ENCODE assay signal across 27 cellular contexts in genomic region chrX:79477691-79478090, GRCh38.
DNase-seq lines count a peak whose midpoint lies in the region; ATAC-seq, FAIRE-seq and TF ChIP-seq lines count a peak whose summit lies in the region.
"Had no signal": no experiment of that assay in that cellular context is flagged by ENCODE, and none has a peak within 500 bp of the region (broad histone marks: within the 10 kb centered on the region; RNA-seq: fewer than 3 reads in every experiment).

No MANE protein-coding gene starts in this region.

- no peak for ATAC-seq in DND-41 (ENCODE audit: insufficient read depth, low read depth)
- ATAC-seq in RWPE2 (ENCODE audit: low read depth) = no peak
- ATAC-seq in activated T-cell treated with anti-CD3 and anti-CD28 coated beads, Interleukin-2, amount 50 U/mL, for 72 hours (replicated peaks in 1 of 2) = no peak
- no peak for ATAC-seq in gastrocnemius medialis
- no peak for ATAC-seq in HG03025 (IDR thresholded peaks at IDR 0.05; ENCODE audit: low FRiP score, unreplicated experiment)
- ATAC-seq: HepG2; left ventricle myocardium superior; stimulated activated naive CD8-positive, alpha-beta T cell treated with anti-CD3 and anti-CD28 coated beads, Interleukin-15, Interleukin-2, amounts not matched to agents 100 U/mL and 50 U/mL, for 24 hours; T-helper 17 cell had no signal

- no peak overlapping the region for H3K4me3 ChIP-seq in DND-41 (ENCODE audit: low read depth in 1 of 2, low read length in 2 of 2)
- no peak overlapping the region for H3K4me3 ChIP-seq in RWPE2 (ENCODE audit: severe bottlenecking)
- H3K4me3 ChIP-seq in gastrocnemius medialis = no peak overlapping the region
- H3K4me3 ChIP-seq: colonic mucosa had no signal

- no peaks in the 10 kb centered on the region for H3K9me3 ChIP-seq in DND-41 (ENCODE audit: insufficient read depth, low read length, severe bottlenecking)
- H3K9me3 ChIP-seq in RWPE2 (ENCODE audit: severe bottlenecking) = no peaks in the 10 kb centered on the region
- H3K9me3 ChIP-seq in gastrocnemius medialis = no peaks in the 10 kb centered on the region
- H3K9me3 ChIP-seq: colonic mucosa had no signal

- H3K27me3 ChIP-seq in DND-41 (ENCODE audit: insufficient read depth, low read length, poor library complexity) (no peaks in the 10 kb centered on the region), RWPE2 (ENCODE audit: insufficient read depth, poor library complexity, severe bottlenecking) (no peaks in the 10 kb centered on the region), gastrocnemius medialis (no peaks in the 10 kb centered on the region)

- no peaks in the 10 kb centered on the region for H3K4me1 Mint-ChIP-seq in activated T-cell treated with anti-CD3 and anti-CD28 coated beads, Interleukin-2, amount 50 U/mL, for 72 hours (ENCODE audit: low read depth)
- H3K4me1 Mint-ChIP-seq: CD8-positive, alpha-beta memory T cell; mesothelial cell of epicardium; naive B cell; T-helper 17 cell had no signal

- intact Hi-C loops in gastrocnemius medialis (cut with DNase I; ENCODE audit: low total_unique reads) = no loop called here

- H3K27ac Mint-ChIP-seq in activated T-cell treated with anti-CD3 and anti-CD28 coated beads, Interleukin-2, amount 50 U/mL, for 72 hours = no peak overlapping the region
- H3K27ac Mint-ChIP-seq: CD8-positive, alpha-beta memory T cell; mesothelial cell of epicardium; naive B cell; T-helper 17 cell had no signal

- H3K36me3 Mint-ChIP-seq in activated T-cell treated with anti-CD3 and anti-CD28 coated beads, Interleukin-2, amount 50 U/mL, for 72 hours (ENCODE audit: insufficient read depth in 2 of 2) = no peaks in the 10 kb centered on the region
- H3K36me3 Mint-ChIP-seq: CD8-positive, alpha-beta memory T cell; mesothelial cell of epicardium; naive B cell had no signal

- FAIRE-seq in frontal cortex (lab: Jason Lieb, UNC) = peak; percentile 10
- FAIRE-seq: G401.6, HepG2 had no signal

- H3K36me3 ChIP-seq in DND-41 (ENCODE audit: insufficient read depth, low read length) (no peaks in the 10 kb centered on the region), RWPE2 (ENCODE audit: low read depth) (no peaks in the 10 kb centered on the region), gastrocnemius medialis (no peaks in the 10 kb centered on the region)
- H3K36me3 ChIP-seq: colonic mucosa had no signal

- peak; percentile 23 for TF ChIP-seq CTCF in DND-41 (IDR thresholded peaks at IDR 0.05; ENCODE audit: borderline replicate concordance, extremely low read depth, low read length, poor library complexity, severe bottlenecking)
- peak; percentile 9 for TF ChIP-seq CTCF in RWPE2 (IDR thresholded peaks at IDR 0.05; ENCODE audit: poor library complexity, severe bottlenecking)
- TF ChIP-seq CTCF in gastrocnemius medialis (IDR thresholded peaks at IDR 0.05 in 4 of 5, conservative IDR thresholded peaks at IDR 0.05 in 1 of 5) = no peak

- no peaks in the 10 kb centered on the region for H3K79me2 ChIP-seq in DND-41 (ENCODE audit: insufficient read depth, low read length)

- no peak overlapping the region for H3K27ac ChIP-seq in DND-41 (ENCODE audit: low read length)
- H3K27ac ChIP-seq in RWPE2 (ENCODE audit: poor library complexity, severe bottlenecking) = no peak overlapping the region
- H3K27ac ChIP-seq in substantia nigra (ENCODE audit: low read depth, low read length, poor library complexity, severe bottlenecking) = no peak overlapping the region
- H3K27ac ChIP-seq in gastrocnemius medialis = no peak overlapping the region
- H3K27ac ChIP-seq: colonic mucosa had no signal

- H2AFZ ChIP-seq in DND-41 (ENCODE audit: low read depth, low read length) = no peak overlapping the region

- in situ Hi-C loops in gastrocnemius medialis (cut with MboI; ENCODE audit: low sequenced_read_pairs in 4 of 4) = no loop called here

- H3K4me2 ChIP-seq in DND-41 (ENCODE audit: insufficient read depth, low read length) = no peak overlapping the region

- DNase-seq in DND-41 (no peak), RWPE2 (ENCODE audit: low spot score) (no peak), frontal cortex (ENCODE audit: low spot score in 2 of 2) (no peak), renal cortical epithelial cell (ENCODE audit: low read depth) (peak; percentile 44), substantia nigra (lab: John Stamatoyannopoulos, UW) (no peak), gastrocnemius medialis (no peak)
- no peak for DNase-seq in activated T-cell treated with anti-CD3 and anti-CD28 coated beads, Interleukin-2, amount 50 U/mL, for 72 hours
- DNase-seq: activated gamma-delta T cell treated with Interleukin-2 at 50 U/mL for 16 hours; CD8-positive, alpha-beta memory T cell; colonic mucosa; DMS153; effector CD8-positive, alpha-beta T cell; erythroblast; left ventricle myocardium superior; naive B cell; NCI-H1092; NCI-H187; NCI-H2227 treated with DMSO at 0.1 percent for 48 hours; NCI-H526 treated with DMSO at 0.1 percent for 48 hours; nucleus accumbens; RPMI8226; stimulated activated naive CD8-positive, alpha-beta T cell treated with anti-CD3 and anti-CD28 coated beads, Interleukin-15, Interleukin-2, amounts not matched to agents 100 U/mL and 50 U/mL, for 24 hours; T-helper 17 cell had no signal

- H3K4me1 ChIP-seq in DND-41 (ENCODE audit: insufficient read depth, low read length) = no peaks in the 10 kb centered on the region
- H3K4me1 ChIP-seq in RWPE2 (ENCODE audit: insufficient read depth, poor library complexity, severe bottlenecking) = no peaks in the 10 kb centered on the region
- no peaks in the 10 kb centered on the region for H3K4me1 ChIP-seq in gastrocnemius medialis
- H3K4me1 ChIP-seq: colonic mucosa had no signal

- no peak overlapping the region for H3K4me3 Mint-ChIP-seq in activated T-cell treated with anti-CD3 and anti-CD28 coated beads, Interleukin-2, amount 50 U/mL, for 72 hours
- H3K4me3 Mint-ChIP-seq: CD8-positive, alpha-beta memory T cell; mesothelial cell of epicardium; naive B cell; T-helper 17 cell had no signal

- no peak overlapping the region for H3K9ac ChIP-seq in DND-41 (ENCODE audit: low read depth, low read length)

- H3K27me3 Mint-ChIP-seq in activated T-cell treated with anti-CD3 and anti-CD28 coated beads, Interleukin-2, amount 50 U/mL, for 72 hours (ENCODE audit: low read depth) = peaks cover 32% of the 10 kb centered on the region

- no peak for TF ChIP-seq POLR2A in gastrocnemius medialis (IDR thresholded peaks at IDR 0.05)

- no peaks in the 10 kb centered on the region for H3K9me3 Mint-ChIP-seq in activated T-cell treated with anti-CD3 and anti-CD28 coated beads, Interleukin-2, amount 50 U/mL, for 72 hours
- H3K9me3 Mint-ChIP-seq: CD8-positive, alpha-beta memory T cell had no signal

- H4K20me1 ChIP-seq in DND-41 (ENCODE audit: insufficient read depth, low read length) = no peaks in the 10 kb centered on the region

Comparison
In these comparisons a context has a peak if more than half of its experiments do, and no peak if none do; other contexts are left out.
1. CTCF ChIP-seq: peak in DND-41 (single experiment) and RWPE2 (single experiment); none in gastrocnemius medialis (0 of 5).